Comparison of ENCODE assay signal across 12 cellular contexts in the genomic region with DNA sequence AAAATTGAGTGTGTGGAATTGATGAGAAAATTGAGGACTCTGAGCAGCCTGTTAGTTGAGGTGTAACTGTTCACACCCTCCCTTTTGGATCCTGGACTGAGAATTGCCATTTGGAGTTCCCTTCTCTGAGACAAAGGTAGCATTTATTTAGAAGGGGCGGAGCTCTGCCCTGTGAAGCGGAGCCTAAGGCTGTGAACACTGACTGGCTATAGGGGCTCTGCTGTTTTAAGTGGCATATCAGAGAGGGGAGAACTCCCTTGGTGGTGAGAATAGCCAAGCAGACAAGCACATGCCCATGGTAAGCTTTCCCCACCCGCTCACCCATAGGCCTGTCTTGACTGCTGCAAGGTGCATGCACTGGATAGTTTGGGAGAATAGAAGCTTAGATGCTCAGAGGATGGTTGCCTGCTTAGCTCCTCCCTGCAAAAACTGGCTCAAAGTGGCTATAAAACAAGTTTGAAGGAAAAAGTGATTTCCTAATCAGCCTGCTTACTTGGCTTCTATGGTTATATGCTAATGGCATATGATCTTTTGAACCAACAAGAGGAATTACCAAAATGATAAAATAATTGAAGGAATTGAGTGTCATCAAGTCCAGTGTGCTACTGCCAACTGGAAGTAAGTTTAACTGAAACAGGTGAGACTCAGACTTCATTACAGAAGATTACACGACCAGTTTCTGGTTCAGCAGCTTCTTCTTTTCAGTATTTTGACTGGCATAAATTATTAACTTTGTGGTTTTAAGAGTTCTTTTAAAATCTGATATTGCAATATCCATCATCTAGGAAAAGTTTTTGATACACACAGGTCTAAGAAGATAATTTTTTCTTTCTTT.
DNase-seq lines count a peak whose midpoint lies in the region; ATAC-seq and TF ChIP-seq lines count a peak whose summit lies in the region.
"Had no signal": no experiment of that assay in that cellular context is flagged by ENCODE, and none has a peak within 500 bp of the region (broad histone marks: within the 10 kb centered on the region; RNA-seq: fewer than 3 reads in every experiment).

No MANE protein-coding gene starts in this region.

- peaks cover 42% of the 10 kb centered on the region for H3K4me1 Mint-ChIP-seq in CD8-positive, alpha-beta T cell (ENCODE audit: low read depth)

- peaks cover 22% of the 10 kb centered on the region for H3K36me3 Mint-ChIP-seq in CD8-positive, alpha-beta T cell

- dilution Hi-C loops in mammary epithelial cell (cut with HindIII; ENCODE audit: low sequenced_read_pairs) = loop anchor here (5.0 kb wide), 1 partner anchor 64 kb away; no protein-coding TSS in a partner anchor

- peaks cover 79% of the 10 kb centered on the region for H3K79me2 ChIP-seq in mammary epithelial cell (ENCODE audit: insufficient read depth, low read length)

- H3K27me3 Mint-ChIP-seq in CD8-positive, alpha-beta T cell (ENCODE audit: low read depth) = no peaks in the 10 kb centered on the region
- H3K27me3 Mint-ChIP-seq: activated CD4-positive, alpha-beta memory T cell treated with anti-CD3 and anti-CD28 coated beads for 36 hours had no signal

- H3K27me3 ChIP-seq in mammary epithelial cell (ENCODE audit: insufficient read depth, low read length) = no peaks in the 10 kb centered on the region
- H3K27me3 ChIP-seq in CD8-positive, alpha-beta T cell (ENCODE audit: insufficient read depth, low read length) = no peaks in the 10 kb centered on the region

- no peak for TF ChIP-seq CTCF in mammary epithelial cell (conservative IDR thresholded peaks at IDR 0.05 in 1 of 2, IDR thresholded peaks at IDR 0.05 in 1 of 2; ENCODE audit: extremely low read depth in 1 of 2, insufficient read depth in 1 of 2, low read depth in 1 of 2, low read length in 2 of 2)
- no peak for TF ChIP-seq CTCF in CD8-positive, alpha-beta T cell (IDR thresholded peaks at IDR 0.05)

- H3K27ac Mint-ChIP-seq in CD8-positive, alpha-beta T cell = no peak overlapping the region
- H3K27ac Mint-ChIP-seq: activated CD4-positive, alpha-beta memory T cell treated with anti-CD3 and anti-CD28 coated beads for 36 hours had no signal

- no peaks in the 10 kb centered on the region for H3K9me3 ChIP-seq in mammary epithelial cell (replicated peaks; ENCODE audit: insufficient read depth, low read length)
- no peaks in the 10 kb centered on the region for H3K9me3 ChIP-seq in CD8-positive, alpha-beta T cell (ENCODE audit: low read length)

- 77% methylated on average over 4 of the region's 4 CpGs for WGBS in mammary epithelial cell (ENCODE audit: low coverage, missing lambda C conversion rate)

- no peak overlapping the region for H2AFZ ChIP-seq in mammary epithelial cell (ENCODE audit: low read depth, low read length)

- no peak overlapping the region for H3K9ac ChIP-seq in mammary epithelial cell (ENCODE audit: insufficient read depth, low read length)

- no peak overlapping the region for H3K27ac ChIP-seq in mammary epithelial cell (ENCODE audit: insufficient read depth, low read depth, low read length)
- no peak overlapping the region for H3K27ac ChIP-seq in CD8-positive, alpha-beta T cell (ENCODE audit: low read depth, low read length)

- H3K4me1 ChIP-seq in mammary epithelial cell (ENCODE audit: insufficient read depth, low read length) = peaks cover 41% of the 10 kb centered on the region
- peaks cover 10% of the 10 kb centered on the region for H3K4me1 ChIP-seq in CD8-positive, alpha-beta T cell (ENCODE audit: insufficient read depth, low read length)

- H3K9me3 Mint-ChIP-seq in CD8-positive, alpha-beta T cell = no peaks in the 10 kb centered on the region
- H3K9me3 Mint-ChIP-seq: activated CD4-positive, alpha-beta memory T cell treated with anti-CD3 and anti-CD28 coated beads for 36 hours had no signal

- peak overlapping the region; percentile 61 for H3K4me2 ChIP-seq in mammary epithelial cell (ENCODE audit: insufficient read depth, low read depth, low read length)

- H3K4me3 Mint-ChIP-seq in CD8-positive, alpha-beta T cell = no peak overlapping the region
- H3K4me3 Mint-ChIP-seq: activated CD4-positive, alpha-beta memory T cell treated with anti-CD3 and anti-CD28 coated beads for 36 hours had no signal

- DNase-seq in mammary epithelial cell (no peak), sciatic nerve (ENCODE audit: low spot score) (no peak), DMS 273 (lab: John Stamatoyannopoulos, UW; ENCODE audit: unreplicated experiment) (no peak), inferior parietal cortex (ENCODE audit: extremely low spot score) (no peak), hippocampal formation (lab: John Stamatoyannopoulos, UW) (no peak)
- DNase-seq in CD8-positive, alpha-beta T cell = no peak
- DNase-seq: activated CD4-positive, alpha-beta memory T cell treated with anti-CD3 and anti-CD28 coated beads for 36 hours; amniotic stem cell; NCI-H187 treated with DMSO at 0.1 percent for 48 hours; SHP77 treated with DMSO at 0.1 percent for 48 hours had no signal

- intact Hi-C loops in mammary epithelial cell (cut with micrococcal nuclease) (loop anchor here (5.0 kb wide), 1 partner anchor 49 kb away; no protein-coding TSS in a partner anchor), sciatic nerve (cut with DNase I) (no loop called here)
- intact Hi-C loops in CD8-positive, alpha-beta T cell (cut with DNase I, micrococcal nuclease) = no loop called here

- in situ Hi-C loops in mammary epithelial cell (cut with MboI; ENCODE audit: low sequenced_read_pairs in 2 of 2) = no loop called here

- CTCF ChIA-PET in mammary epithelial cell (lab: Charles Lee; ENCODE audit: low non-redundant PET) = no interaction called here
- CTCF ChIA-PET in CD8-positive, alpha-beta T cell (lab: Charles Lee) = interaction anchor here (1.2 kb wide), 1 partner anchor 121 kb away, joined by 4 read pairs; no protein-coding TSS in a partner anchor

- H3K4me3 ChIP-seq in mammary epithelial cell (replicated peaks in 1 of 3; ENCODE audit: insufficient read depth in 1 of 3, low read depth in 2 of 3, low read length in 3 of 3) = no peak overlapping the region
- no peak overlapping the region for H3K4me3 ChIP-seq in CD8-positive, alpha-beta T cell (ENCODE audit: low read depth, low read length)

- peak; percentile 48 for ATAC-seq in GM19043 (IDR thresholded peaks at IDR 0.05; ENCODE audit: low read depth, unreplicated experiment)
- peak; percentile 50 for ATAC-seq in HG02840 (IDR thresholded peaks at IDR 0.05; ENCODE audit: low FRiP score, unreplicated experiment)
- ATAC-seq in sciatic nerve = peak; percentile 27
- ATAC-seq in CD8-positive, alpha-beta T cell = no peak

- no TSS peak for BruUV-seq in mammary epithelial cell (replicated peaks; lab: Mats Ljungman, UMichigan)

- no peaks in the 10 kb centered on the region for H4K20me1 ChIP-seq in mammary epithelial cell (ENCODE audit: insufficient read depth, low read length)

- POLR2A ChIA-PET in CD8-positive, alpha-beta T cell (lab: Charles Lee) = no interaction called here

- peaks cover 4% of the 10 kb centered on the region for H3K36me3 ChIP-seq in mammary epithelial cell (ENCODE audit: insufficient read depth, low read length)
- H3K36me3 ChIP-seq in CD8-positive, alpha-beta T cell (ENCODE audit: insufficient read depth, low read length) = peaks cover 7% of the 10 kb centered on the region
